In genomic region chr3:13283877-13284264, GRCh38 we compare ENCODE assay signal across 11 cellular contexts.
DNase-seq lines count a peak whose midpoint lies in the region; ATAC-seq and TF ChIP-seq lines count a peak whose summit lies in the region.
"Had no signal": no experiment of that assay in that cellular context is flagged by ENCODE, and none has a peak within 500 bp of the region (broad histone marks: within the 10 kb centered on the region; RNA-seq: fewer than 3 reads in every experiment).

No MANE protein-coding gene starts in this region.

- no peak for DNase-seq in activated naive CD4-positive, alpha-beta T cell treated with anti-CD3 and anti-CD28 coated beads, Interleukin-2, amount 10 ng/mL, durations not matched to agents 7 days and 5 days
- no peak for DNase-seq in activated naive CD4-positive, alpha-beta T cell treated with anti-CD3 and anti-CD28 coated beads, Interleukin-2, amount 50 U/mL, for 16 hours
- no peak for DNase-seq in endothelial cell (ENCODE audit: low spot score)
- no peak for DNase-seq in stimulated activated naive CD8-positive, alpha-beta T cell treated with anti-CD3 and anti-CD28 coated beads, Interleukin-15, amount 100 ng/mL, for 72 hours
- no peak for DNase-seq in DMS 273 treated with DMSO at 0.1 percent for 48 hours (lab: John Stamatoyannopoulos, UW)
- no peak for DNase-seq in LoVo (ENCODE audit: low spot score)
- DNase-seq in D341Med (ENCODE audit: low spot score), result no peak
- DNase-seq: cortex of kidney, DMS153, thyroid gland had no signal

- peaks cover 17% of the 10 kb centered on the region for H3K9me3 Mint-ChIP-seq in activated naive CD4-positive, alpha-beta T cell treated with anti-CD3 and anti-CD28 coated beads, Interleukin-2, amount 10 ng/mL, durations not matched to agents 7 days and 5 days
- peaks cover 5% of the 10 kb centered on the region for H3K9me3 Mint-ChIP-seq in endothelial cell (ENCODE audit: unreplicated experiment)
- peaks cover 19 to 31% of the 10 kb centered on the region in 2 donors for H3K9me3 Mint-ChIP-seq in stimulated activated naive CD8-positive, alpha-beta T cell treated with anti-CD3 and anti-CD28 coated beads, Interleukin-15, amount 100 ng/mL, for 72 hours

- peaks cover 11% of the 10 kb centered on the region for H3K4me1 Mint-ChIP-seq in activated naive CD4-positive, alpha-beta T cell treated with anti-CD3 and anti-CD28 coated beads, Interleukin-2, amount 10 ng/mL, durations not matched to agents 7 days and 5 days
- peaks cover 29% of the 10 kb centered on the region for H3K4me1 Mint-ChIP-seq in endothelial cell (ENCODE audit: unreplicated experiment)
- H3K4me1 Mint-ChIP-seq in stimulated activated naive CD8-positive, alpha-beta T cell treated with anti-CD3 and anti-CD28 coated beads, Interleukin-15, amount 100 ng/mL, for 72 hours, result peaks cover 10% of the 10 kb centered on the region

- ATAC-seq in stimulated activated naive CD8-positive, alpha-beta T cell treated with anti-CD3 and anti-CD28 coated beads, Interleukin-15, amount 100 ng/mL, for 72 hours, result no peak

- TF ChIP-seq CTCF in VCaP (conservative IDR thresholded peaks at IDR 0.05) (no peak), endothelial cell (IDR thresholded peaks at IDR 0.05; ENCODE audit: unreplicated experiment) (no peak)

- H3K27ac Mint-ChIP-seq in activated naive CD4-positive, alpha-beta T cell treated with anti-CD3 and anti-CD28 coated beads, Interleukin-2, amount 10 ng/mL, durations not matched to agents 7 days and 5 days, result no peak overlapping the region
- H3K27ac Mint-ChIP-seq in endothelial cell (ENCODE audit: unreplicated experiment), result peak overlapping the region; percentile 79
- H3K27ac Mint-ChIP-seq in stimulated activated naive CD8-positive, alpha-beta T cell treated with anti-CD3 and anti-CD28 coated beads, Interleukin-15, amount 100 ng/mL, for 72 hours, result no peak overlapping the region

- H3K27ac ChIP-seq in VCaP, result peak overlapping the region; percentile 68
- H3K27ac ChIP-seq: thyroid gland had no signal

- H3K27me3 Mint-ChIP-seq in activated naive CD4-positive, alpha-beta T cell treated with anti-CD3 and anti-CD28 coated beads, Interleukin-2, amount 10 ng/mL, durations not matched to agents 7 days and 5 days, result peaks cover 82% of the 10 kb centered on the region
- no peaks in the 10 kb centered on the region for H3K27me3 Mint-ChIP-seq in endothelial cell (ENCODE audit: unreplicated experiment)
- H3K27me3 Mint-ChIP-seq in stimulated activated naive CD8-positive, alpha-beta T cell treated with anti-CD3 and anti-CD28 coated beads, Interleukin-15, amount 100 ng/mL, for 72 hours, result peaks cover 64% of the 10 kb centered on the region

- H3K4me3 Mint-ChIP-seq in activated naive CD4-positive, alpha-beta T cell treated with anti-CD3 and anti-CD28 coated beads, Interleukin-2, amount 10 ng/mL, durations not matched to agents 7 days and 5 days, result peak overlapping the region; percentile 13
- peak overlapping the region; percentile 93 for H3K4me3 Mint-ChIP-seq in endothelial cell (ENCODE audit: unreplicated experiment)
- H3K4me3 Mint-ChIP-seq in stimulated activated naive CD8-positive, alpha-beta T cell treated with anti-CD3 and anti-CD28 coated beads, Interleukin-15, amount 100 ng/mL, for 72 hours, result peak overlapping the region; percentile 41 to 57

- CTCF ChIA-PET in activated naive CD4-positive, alpha-beta T cell treated with anti-CD3 and anti-CD28 coated beads, Interleukin-2, amount 10 ng/mL, durations not matched to agents 7 days and 5 days (lab: Charles Lee), result interaction anchor here (0.6 to 1.7 kb wide), 3 partner anchors 55 to 192 kb away, joined by 3 to 6 read pairs (median 5); no protein-coding TSS in a partner anchor

- peaks cover 10% of the 10 kb centered on the region for H3K36me3 Mint-ChIP-seq in activated naive CD4-positive, alpha-beta T cell treated with anti-CD3 and anti-CD28 coated beads, Interleukin-2, amount 10 ng/mL, durations not matched to agents 7 days and 5 days
- H3K36me3 Mint-ChIP-seq in endothelial cell (ENCODE audit: low read depth, unreplicated experiment), result peaks cover 13% of the 10 kb centered on the region

Comparison
In these comparisons a context has a peak if more than half of its experiments do, and no peak if none do; other contexts are left out.
1. H3K4me3 Mint-ChIP-seq: peak in every context shown above with its lines; median percentile 93 in endothelial cell; 49 in stimulated activated naive CD8-positive, alpha-beta T cell treated with anti-CD3 and anti-CD28 coated beads, Interleukin-15, amount 100 ng/mL, for 72 hours; 13 in activated naive CD4-positive, alpha-beta T cell treated with anti-CD3 and anti-CD28 coated beads, Interleukin-2, amount 10 ng/mL, durations not matched to agents 7 days and 5 days.